17 cellular contexts compared by ENCODE assay signal in genomic region chr9:114746591-114746990, GRCh38. TPM values are rescaled to one million over a fixed set of nuclear protein-coding genes. Genes with fewer than 3 reads are reported as not detected.
DNase-seq lines count a peak whose midpoint lies in the region; ATAC-seq lines count a peak whose summit lies in the region.
"Had no signal": no experiment of that assay in that cellular context is flagged by ENCODE, and none has a peak within 500 bp of the region (broad histone marks: within the 10 kb centered on the region; RNA-seq: fewer than 3 reads in every experiment).

No MANE protein-coding gene starts in this region.

- intact Hi-C loops in sciatic nerve (cut with DNase I): loop anchor here (10.0 kb wide), 1 partner anchor 778 kb away; no protein-coding TSS in a partner anchor

- DNase-seq in NCI-H2171 treated with DMSO at 0.1 percent for 48 hours (lab: John Stamatoyannopoulos, UW): peak; percentile 68
- no peak for DNase-seq in NCI-H2171 (lab: John Stamatoyannopoulos, UW)
- peak; percentile 7 for DNase-seq in NCI-H128 (lab: John Stamatoyannopoulos, UW; ENCODE audit: unreplicated experiment)
- peak; percentile 63 for DNase-seq in dedifferentiated amniotic fluid mesenchymal stem cell (ENCODE audit: extremely low spot score)
- no peak for DNase-seq in sciatic nerve (ENCODE audit: low spot score)
- DNase-seq in HCEC 1CT: no peak
- no peak for DNase-seq in activated CD8-positive, alpha-beta memory T cell treated with anti-CD3 and anti-CD28 coated beads for 24 hours
- DNase-seq in NCI-H774 (lab: John Stamatoyannopoulos, UW): no peak
- DNase-seq: activated CD4-positive, CD25-positive, alpha-beta regulatory T cell; amniotic stem cell; caudate nucleus; IMR-90; midbrain; NCI-H446 treated with DMSO at 0.1 percent for 48 hours; SIG-M5; stimulated activated naive CD4-positive, alpha-beta T cell had no signal

- peak; percentile 94 for ATAC-seq in sciatic nerve
- ATAC-seq: A549 had no signal

RNA-seq across cellular contexts. Expression of gene TNFSF15, which starts 59.2 kb away (rescaled TPM):
- 11.9 TPM for total RNA-seq in sciatic nerve

Comparison
In these comparisons a context has a peak if more than half of its experiments do, and no peak if none do; other contexts are left out.
1. DNase-seq: peak in NCI-H2171 treated with DMSO at 0.1 percent for 48 hours (single experiment), NCI-H128 (single experiment) and dedifferentiated amniotic fluid mesenchymal stem cell (single experiment); none in NCI-H2171 (single experiment), sciatic nerve (single experiment), HCEC 1CT (single experiment), activated CD8-positive, alpha-beta memory T cell treated with anti-CD3 and anti-CD28 coated beads for 24 hours (single experiment) and NCI-H774 (single experiment).